Comparison of ENCODE assay signal across 8 cellular contexts in the genomic region with DNA sequence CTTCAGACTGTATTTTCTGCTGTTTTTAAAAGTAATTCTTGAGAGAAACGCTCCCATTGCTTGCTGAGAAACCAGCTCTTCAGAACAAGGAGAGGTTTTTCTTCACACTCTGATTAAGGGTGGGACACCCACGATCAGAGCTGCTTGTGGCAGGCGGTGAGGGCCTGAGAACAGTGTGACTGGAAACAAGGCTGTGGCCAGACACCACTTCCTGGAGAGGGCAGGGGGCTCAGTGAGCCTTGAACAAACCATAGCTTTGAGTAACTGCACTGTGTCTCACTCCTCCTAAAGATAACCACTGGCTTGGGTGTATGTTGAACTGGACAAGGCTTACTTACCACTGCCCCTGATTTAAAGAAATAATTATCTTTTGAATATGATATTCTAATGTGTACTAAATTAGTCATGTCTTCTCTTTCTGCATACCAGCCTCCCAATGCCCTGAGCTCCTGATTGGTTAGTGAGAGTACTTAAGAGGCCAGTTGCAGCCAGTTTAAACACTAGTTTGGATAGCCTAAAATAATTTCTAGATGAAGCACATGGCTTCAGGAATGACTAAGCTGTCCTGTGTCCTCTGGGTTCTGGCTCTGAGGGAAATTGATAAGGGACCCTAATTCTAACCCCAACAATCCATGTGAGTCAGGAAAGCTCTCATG. TPM values are rescaled to one million over a fixed set of nuclear protein-coding genes. Genes with fewer than 3 reads are reported as not detected.
A peak's percentile ranks its signal among the peaks of the same experiment; 100 is the strongest.
DNase-seq lines count a peak whose midpoint lies in the region; ATAC-seq and TF ChIP-seq lines count a peak whose summit lies in the region.

No MANE protein-coding gene starts in this region.

- POLR2A ChIA-PET in activated B cell treated with CpG ODN at 0.5 μM for 24 hours (lab: Charles Lee) = interaction anchor here (0.5 to 1.3 kb wide), 4 partner anchors 13 to 1274 kb away, joined by 3 to 14 read pairs (median 3); no protein-coding TSS in a partner anchor

- no peaks in the 10 kb centered on the region for H3K4me1 ChIP-seq in right cardiac atrium (ENCODE audit: control insufficient read depth, insufficient read depth, low read length)

- no peak for TF ChIP-seq CTCF in activated B cell treated with CpG ODN at 0.5 μM for 24 hours (IDR thresholded peaks at IDR 0.05)
- no peak for TF ChIP-seq CTCF in lower leg skin (IDR thresholded peaks at IDR 0.05)

- H3K27me3 Mint-ChIP-seq in activated B cell treated with CpG ODN at 0.5 μM for 24 hours = no peaks in the 10 kb centered on the region

- no peak overlapping the region for H3K4me3 Mint-ChIP-seq in activated B cell treated with CpG ODN at 0.5 μM for 24 hours

- no peak overlapping the region for H3K27ac Mint-ChIP-seq in activated B cell treated with CpG ODN at 0.5 μM for 24 hours

- peak; percentile 82 for ATAC-seq in GM18519 (IDR thresholded peaks at IDR 0.05; ENCODE audit: low FRiP score, unreplicated experiment)
- peak; percentile 64 for ATAC-seq in HG02798 (IDR thresholded peaks at IDR 0.05; ENCODE audit: poor library complexity, unreplicated experiment)
- ATAC-seq in activated B cell treated with CpG ODN at 0.5 μM for 24 hours (ENCODE audit: low read depth) = peak; percentile 91
- no peak for ATAC-seq in left colon
- no peak for ATAC-seq in right cardiac atrium

- H3K27ac ChIP-seq in right cardiac atrium (ENCODE audit: low read length) = no peak overlapping the region

- 66 to 89% methylated on average over 3 of the region's 3 CpGs for WGBS in lower leg skin, 2 donors
- 88% methylated on average over 3 of the region's 3 CpGs for WGBS in right cardiac atrium

- peaks cover 71% of the 10 kb centered on the region for H3K4me1 Mint-ChIP-seq in activated B cell treated with CpG ODN at 0.5 μM for 24 hours

- H3K9me3 ChIP-seq in right cardiac atrium (ENCODE audit: control insufficient read depth, low read length) = no peaks in the 10 kb centered on the region

- DNase-seq in activated B cell treated with CpG ODN at 0.5 μM for 24 hours (peak; percentile 16), iris pigment epithelial cell (ENCODE audit: low read depth) (peak; percentile 50), left colon (no peak), lower leg skin (ENCODE audit: low spot score in 2 of 2) (no peak), right cardiac atrium (no peak), NCI-H2227 treated with DMSO at 0.1 percent for 48 hours (lab: John Stamatoyannopoulos, UW) (no peak)

- no peaks in the 10 kb centered on the region for H3K27me3 ChIP-seq in right cardiac atrium (ENCODE audit: control insufficient read depth, insufficient read depth)

- intact Hi-C loops in activated B cell treated with CpG ODN at 0.5 μM for 24 hours (cut with micrococcal nuclease) = loop anchor here (1.0 to 2.0 kb wide), 2 partner anchors 13 to 14 kb away; no protein-coding TSS in a partner anchor
- intact Hi-C loops in left colon (cut with DNase I, micrococcal nuclease) = no loop called here
- intact Hi-C loops in lower leg skin (cut with DNase I; ENCODE audit: low total_unique reads) = no loop called here
- intact Hi-C loops in right cardiac atrium (cut with DNase I) = no loop called here

- H3K36me3 Mint-ChIP-seq in activated B cell treated with CpG ODN at 0.5 μM for 24 hours (ENCODE audit: low read depth) = peaks cover 6% of the 10 kb centered on the region

- CTCF ChIA-PET in activated B cell treated with CpG ODN at 0.5 μM for 24 hours (lab: Charles Lee) = interaction anchor here (1.2 kb wide), 1 partner anchor 14 kb away, joined by 5 read pairs; no protein-coding TSS in a partner anchor

- TF ChIP-seq POLR2A in lower leg skin (IDR thresholded peaks at IDR 0.05) = no peak

- peaks cover 4% of the 10 kb centered on the region for H3K9me3 Mint-ChIP-seq in activated B cell treated with CpG ODN at 0.5 μM for 24 hours

- no peak overlapping the region for H3K4me3 ChIP-seq in lower leg skin (ENCODE audit: low read depth, poor library complexity, severe bottlenecking)
- no peak overlapping the region for H3K4me3 ChIP-seq in right cardiac atrium (ENCODE audit: low read length)

RNA-seq across cellular contexts. Expression of gene GPR82, which starts 3.7 kb away (rescaled TPM):
- total RNA-seq in activated B cell treated with CpG ODN at 0.5 μM for 24 hours = 0.32 and 0.35 TPM in 2 replicates
- under 1 TPM; 0.31 to 0.56 TPM for total RNA-seq in left colon
- total RNA-seq in lower leg skin = under 1 TPM in 2 of 4 donors, not detected in 2; 0.29 to 0.61 TPM
- under 1 TPM in 3 of 4 donors, not detected in 1; 0.14 to 0.53 (median 0.49) TPM for total RNA-seq in right cardiac atrium
- polyA plus RNA-seq in right cardiac atrium = 0.02 TPM

RNA-seq across cellular contexts. Expression of gene GPR34, which starts 31.5 kb away (rescaled TPM):
- 0.24 and 0.42 TPM in 2 replicates for total RNA-seq in activated B cell treated with CpG ODN at 0.5 μM for 24 hours
- 1 to 10 TPM; 2.2 to 7.2 TPM for total RNA-seq in left colon
- 1 to 10 TPM; 1.4 to 4.1 (median 1.9) TPM for total RNA-seq in lower leg skin
- total RNA-seq in right cardiac atrium = 10 to 100 TPM in 2 of 4 donors, 1 to 10 TPM in 2; 5.9 to 10.2 (median 9.2) TPM
- 1.5 TPM for polyA plus RNA-seq in right cardiac atrium

Comparison
In these comparisons a context has a peak if more than half of its experiments do, and no peak if none do; other contexts are left out.
1. ATAC-seq: peak in GM18519 (single experiment), HG02798 (single experiment) and activated B cell treated with CpG ODN at 0.5 μM for 24 hours (single experiment); none in left colon (single experiment) and right cardiac atrium (0 of 2).
2. DNase-seq: peak in activated B cell treated with CpG ODN at 0.5 μM for 24 hours (single experiment) and iris pigment epithelial cell (single experiment); none in left colon (0 of 2), lower leg skin (0 of 2), right cardiac atrium (0 of 3) and NCI-H2227 treated with DMSO at 0.1 percent for 48 hours (single experiment).